ENCODE assay signal across 1 cellular context in the genomic region with DNA sequence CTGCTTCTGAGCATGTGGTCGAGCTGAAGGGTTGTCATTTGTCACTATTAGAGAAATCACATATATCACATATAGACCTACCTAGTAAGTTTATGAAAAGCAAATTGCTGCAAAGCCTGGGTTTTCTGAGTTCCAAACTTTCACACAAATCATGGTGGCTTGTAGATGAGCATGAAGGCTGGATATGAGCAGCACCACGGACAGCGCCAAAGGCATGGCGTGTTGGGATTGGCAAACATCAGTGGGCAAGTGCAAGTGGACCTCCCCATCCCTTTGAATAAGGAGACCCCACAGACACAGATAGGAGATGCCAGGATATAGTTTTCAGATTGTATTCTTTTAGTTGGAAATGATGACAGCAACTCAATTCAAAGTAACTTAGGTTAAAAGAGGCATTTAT.
TF ChIP-seq lines count a peak whose summit lies in the region.

No MANE protein-coding gene starts in this region.

TF ChIP-seq in K562, 482 proteins besides CTCF, POLR2A, EP300 and RAD21:
- TF ChIP-seq, protein P1, sequence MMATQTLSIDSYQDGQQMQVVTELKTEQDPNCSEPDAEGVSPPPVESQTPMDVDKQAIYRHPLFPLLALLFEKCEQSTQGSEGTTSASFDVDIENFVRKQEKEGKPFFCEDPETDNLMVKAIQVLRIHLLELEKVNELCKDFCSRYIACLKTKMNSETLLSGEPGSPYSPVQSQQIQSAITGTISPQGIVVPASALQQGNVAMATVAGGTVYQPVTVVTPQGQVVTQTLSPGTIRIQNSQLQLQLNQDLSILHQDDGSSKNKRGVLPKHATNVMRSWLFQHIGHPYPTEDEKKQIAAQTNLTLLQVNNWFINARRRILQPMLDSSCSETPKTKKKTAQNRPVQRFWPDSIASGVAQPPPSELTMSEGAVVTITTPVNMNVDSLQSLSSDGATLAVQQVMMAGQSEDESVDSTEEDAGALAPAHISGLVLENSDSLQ (IDR thresholded peaks at IDR 0.05), result no peak
- TF ChIP-seq MIER1 (IDR thresholded peaks at IDR 0.05; ENCODE audit: low read depth) (peak; percentile 79), EHMT2 (IDR thresholded peaks at IDR 0.05) (peak; percentile 92), SNRNP70 (optimal IDR thresholded peaks at IDR 0.05; ENCODE audit: low read depth, low read length) (no peak)
- TF ChIP-seq, protein P2, sequence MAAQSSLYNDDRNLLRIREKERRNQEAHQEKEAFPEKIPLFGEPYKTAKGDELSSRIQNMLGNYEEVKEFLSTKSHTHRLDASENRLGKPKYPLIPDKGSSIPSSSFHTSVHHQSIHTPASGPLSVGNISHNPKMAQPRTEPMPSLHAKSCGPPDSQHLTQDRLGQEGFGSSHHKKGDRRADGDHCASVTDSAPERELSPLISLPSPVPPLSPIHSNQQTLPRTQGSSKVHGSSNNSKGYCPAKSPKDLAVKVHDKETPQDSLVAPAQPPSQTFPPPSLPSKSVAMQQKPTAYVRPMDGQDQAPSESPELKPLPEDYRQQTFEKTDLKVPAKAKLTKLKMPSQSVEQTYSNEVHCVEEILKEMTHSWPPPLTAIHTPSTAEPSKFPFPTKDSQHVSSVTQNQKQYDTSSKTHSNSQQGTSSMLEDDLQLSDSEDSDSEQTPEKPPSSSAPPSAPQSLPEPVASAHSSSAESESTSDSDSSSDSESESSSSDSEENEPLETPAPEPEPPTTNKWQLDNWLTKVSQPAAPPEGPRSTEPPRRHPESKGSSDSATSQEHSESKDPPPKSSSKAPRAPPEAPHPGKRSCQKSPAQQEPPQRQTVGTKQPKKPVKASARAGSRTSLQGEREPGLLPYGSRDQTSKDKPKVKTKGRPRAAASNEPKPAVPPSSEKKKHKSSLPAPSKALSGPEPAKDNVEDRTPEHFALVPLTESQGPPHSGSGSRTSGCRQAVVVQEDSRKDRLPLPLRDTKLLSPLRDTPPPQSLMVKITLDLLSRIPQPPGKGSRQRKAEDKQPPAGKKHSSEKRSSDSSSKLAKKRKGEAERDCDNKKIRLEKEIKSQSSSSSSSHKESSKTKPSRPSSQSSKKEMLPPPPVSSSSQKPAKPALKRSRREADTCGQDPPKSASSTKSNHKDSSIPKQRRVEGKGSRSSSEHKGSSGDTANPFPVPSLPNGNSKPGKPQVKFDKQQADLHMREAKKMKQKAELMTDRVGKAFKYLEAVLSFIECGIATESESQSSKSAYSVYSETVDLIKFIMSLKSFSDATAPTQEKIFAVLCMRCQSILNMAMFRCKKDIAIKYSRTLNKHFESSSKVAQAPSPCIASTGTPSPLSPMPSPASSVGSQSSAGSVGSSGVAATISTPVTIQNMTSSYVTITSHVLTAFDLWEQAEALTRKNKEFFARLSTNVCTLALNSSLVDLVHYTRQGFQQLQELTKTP (IDR thresholded peaks at IDR 0.05; ENCODE audit: low read depth in 1 of 2, partially characterized antibody in 2 of 2), result peak in 1 of 2 experiments; percentile 41
- TF ChIP-seq, protein P3, sequence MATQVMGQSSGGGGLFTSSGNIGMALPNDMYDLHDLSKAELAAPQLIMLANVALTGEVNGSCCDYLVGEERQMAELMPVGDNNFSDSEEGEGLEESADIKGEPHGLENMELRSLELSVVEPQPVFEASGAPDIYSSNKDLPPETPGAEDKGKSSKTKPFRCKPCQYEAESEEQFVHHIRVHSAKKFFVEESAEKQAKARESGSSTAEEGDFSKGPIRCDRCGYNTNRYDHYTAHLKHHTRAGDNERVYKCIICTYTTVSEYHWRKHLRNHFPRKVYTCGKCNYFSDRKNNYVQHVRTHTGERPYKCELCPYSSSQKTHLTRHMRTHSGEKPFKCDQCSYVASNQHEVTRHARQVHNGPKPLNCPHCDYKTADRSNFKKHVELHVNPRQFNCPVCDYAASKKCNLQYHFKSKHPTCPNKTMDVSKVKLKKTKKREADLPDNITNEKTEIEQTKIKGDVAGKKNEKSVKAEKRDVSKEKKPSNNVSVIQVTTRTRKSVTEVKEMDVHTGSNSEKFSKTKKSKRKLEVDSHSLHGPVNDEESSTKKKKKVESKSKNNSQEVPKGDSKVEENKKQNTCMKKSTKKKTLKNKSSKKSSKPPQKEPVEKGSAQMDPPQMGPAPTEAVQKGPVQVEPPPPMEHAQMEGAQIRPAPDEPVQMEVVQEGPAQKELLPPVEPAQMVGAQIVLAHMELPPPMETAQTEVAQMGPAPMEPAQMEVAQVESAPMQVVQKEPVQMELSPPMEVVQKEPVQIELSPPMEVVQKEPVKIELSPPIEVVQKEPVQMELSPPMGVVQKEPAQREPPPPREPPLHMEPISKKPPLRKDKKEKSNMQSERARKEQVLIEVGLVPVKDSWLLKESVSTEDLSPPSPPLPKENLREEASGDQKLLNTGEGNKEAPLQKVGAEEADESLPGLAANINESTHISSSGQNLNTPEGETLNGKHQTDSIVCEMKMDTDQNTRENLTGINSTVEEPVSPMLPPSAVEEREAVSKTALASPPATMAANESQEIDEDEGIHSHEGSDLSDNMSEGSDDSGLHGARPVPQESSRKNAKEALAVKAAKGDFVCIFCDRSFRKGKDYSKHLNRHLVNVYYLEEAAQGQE (CRISPR knock-in tag; IDR thresholded peaks at IDR 0.05; ENCODE audit: low read depth), result peak; percentile 81
